In the genomic region with DNA sequence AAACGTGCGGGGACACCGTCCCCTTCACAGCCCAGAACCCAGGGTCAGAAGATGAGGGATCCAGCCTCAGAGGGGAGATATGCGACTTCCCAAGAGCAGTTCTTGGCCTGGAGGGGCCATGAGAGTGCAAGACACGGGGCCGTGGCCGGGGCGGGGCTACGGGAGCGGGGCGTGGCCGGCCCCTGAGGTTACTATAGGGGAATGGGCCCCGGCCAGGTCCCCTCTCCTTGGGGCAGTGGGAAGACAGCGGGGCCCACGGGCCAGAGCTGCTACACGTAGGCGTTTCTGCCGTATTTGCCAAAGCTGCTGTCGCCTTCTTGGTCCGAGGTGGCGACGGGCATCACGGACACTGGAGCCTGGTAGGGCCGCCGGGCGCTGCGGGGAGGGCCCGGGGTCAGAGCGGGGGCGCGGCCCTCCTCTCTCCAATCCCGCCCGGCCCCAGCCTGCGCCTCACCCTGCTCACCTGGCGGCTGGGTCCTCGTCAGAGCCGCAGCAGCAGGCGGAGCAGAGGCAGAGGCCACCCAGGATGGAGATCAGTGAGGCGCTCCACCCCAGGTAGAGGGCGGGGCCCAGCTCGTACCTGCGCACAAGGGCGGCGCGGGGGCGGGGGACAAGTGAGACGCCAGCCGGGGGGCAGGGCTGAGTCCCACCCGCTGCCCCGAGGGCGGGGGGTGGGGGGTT, we compare ENCODE assay signal across 1 cellular context.
TF ChIP-seq lines count a peak whose summit lies in the region.

No MANE protein-coding gene starts in this region.

TF ChIP-seq in WTC11, 78 proteins besides CTCF, POLR2A, EP300 and RAD21:
- TF ChIP-seq HMGXB4 (CRISPR knock-in tag; IDR thresholded peaks at IDR 0.05): 0 out of 2 replicates have a peak, but pooled peaks have one; percentile 52
- 0 out of 2 replicates have a peak, but pooled peaks have one; percentile 28 for TF ChIP-seq CREM (CRISPR knock-in tag; IDR thresholded peaks at IDR 0.05)
- TF ChIP-seq, protein P1, sequence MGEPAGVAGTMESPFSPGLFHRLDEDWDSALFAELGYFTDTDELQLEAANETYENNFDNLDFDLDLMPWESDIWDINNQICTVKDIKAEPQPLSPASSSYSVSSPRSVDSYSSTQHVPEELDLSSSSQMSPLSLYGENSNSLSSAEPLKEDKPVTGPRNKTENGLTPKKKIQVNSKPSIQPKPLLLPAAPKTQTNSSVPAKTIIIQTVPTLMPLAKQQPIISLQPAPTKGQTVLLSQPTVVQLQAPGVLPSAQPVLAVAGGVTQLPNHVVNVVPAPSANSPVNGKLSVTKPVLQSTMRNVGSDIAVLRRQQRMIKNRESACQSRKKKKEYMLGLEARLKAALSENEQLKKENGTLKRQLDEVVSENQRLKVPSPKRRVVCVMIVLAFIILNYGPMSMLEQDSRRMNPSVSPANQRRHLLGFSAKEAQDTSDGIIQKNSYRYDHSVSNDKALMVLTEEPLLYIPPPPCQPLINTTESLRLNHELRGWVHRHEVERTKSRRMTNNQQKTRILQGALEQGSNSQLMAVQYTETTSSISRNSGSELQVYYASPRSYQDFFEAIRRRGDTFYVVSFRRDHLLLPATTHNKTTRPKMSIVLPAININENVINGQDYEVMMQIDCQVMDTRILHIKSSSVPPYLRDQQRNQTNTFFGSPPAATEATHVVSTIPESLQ (CRISPR knock-in tag; IDR thresholded peaks at IDR 0.05): no peak
- TF ChIP-seq ZNF281 (CRISPR knock-in tag; IDR thresholded peaks at IDR 0.05): 0 out of 2 replicates have a peak, but pooled peaks have one; percentile 16
- peak; percentile 71 for TF ChIP-seq SP1 (CRISPR knock-in tag; conservative IDR thresholded peaks at IDR 0.05)
- peak; percentile 74 for TF ChIP-seq ZNF232 (CRISPR knock-in tag; IDR thresholded peaks at IDR 0.05)
- TF ChIP-seq FOXJ3 (CRISPR knock-in tag; IDR thresholded peaks at IDR 0.05; ENCODE audit: borderline replicate concordance): no peak
- TF ChIP-seq TEAD1 (CRISPR knock-in tag; IDR thresholded peaks at IDR 0.05): 0 out of 2 replicates have a peak, but pooled peaks have one; percentile 35
- TF ChIP-seq MAX (CRISPR knock-in tag; IDR thresholded peaks at IDR 0.05): 0 out of 2 replicates have a peak, but pooled peaks have one; percentile 51
- no peak for TF ChIP-seq GTF2I (CRISPR knock-in tag; conservative IDR thresholded peaks at IDR 0.05)
- no peak for TF ChIP-seq NR1H2 (CRISPR knock-in tag; IDR thresholded peaks at IDR 0.05)
- TF ChIP-seq NR2C2 (CRISPR knock-in tag; IDR thresholded peaks at IDR 0.05): no peak
- no peak for TF ChIP-seq MXD4 (CRISPR knock-in tag; IDR thresholded peaks at IDR 0.05; ENCODE audit: borderline replicate concordance)
- TF ChIP-seq, protein P2, sequence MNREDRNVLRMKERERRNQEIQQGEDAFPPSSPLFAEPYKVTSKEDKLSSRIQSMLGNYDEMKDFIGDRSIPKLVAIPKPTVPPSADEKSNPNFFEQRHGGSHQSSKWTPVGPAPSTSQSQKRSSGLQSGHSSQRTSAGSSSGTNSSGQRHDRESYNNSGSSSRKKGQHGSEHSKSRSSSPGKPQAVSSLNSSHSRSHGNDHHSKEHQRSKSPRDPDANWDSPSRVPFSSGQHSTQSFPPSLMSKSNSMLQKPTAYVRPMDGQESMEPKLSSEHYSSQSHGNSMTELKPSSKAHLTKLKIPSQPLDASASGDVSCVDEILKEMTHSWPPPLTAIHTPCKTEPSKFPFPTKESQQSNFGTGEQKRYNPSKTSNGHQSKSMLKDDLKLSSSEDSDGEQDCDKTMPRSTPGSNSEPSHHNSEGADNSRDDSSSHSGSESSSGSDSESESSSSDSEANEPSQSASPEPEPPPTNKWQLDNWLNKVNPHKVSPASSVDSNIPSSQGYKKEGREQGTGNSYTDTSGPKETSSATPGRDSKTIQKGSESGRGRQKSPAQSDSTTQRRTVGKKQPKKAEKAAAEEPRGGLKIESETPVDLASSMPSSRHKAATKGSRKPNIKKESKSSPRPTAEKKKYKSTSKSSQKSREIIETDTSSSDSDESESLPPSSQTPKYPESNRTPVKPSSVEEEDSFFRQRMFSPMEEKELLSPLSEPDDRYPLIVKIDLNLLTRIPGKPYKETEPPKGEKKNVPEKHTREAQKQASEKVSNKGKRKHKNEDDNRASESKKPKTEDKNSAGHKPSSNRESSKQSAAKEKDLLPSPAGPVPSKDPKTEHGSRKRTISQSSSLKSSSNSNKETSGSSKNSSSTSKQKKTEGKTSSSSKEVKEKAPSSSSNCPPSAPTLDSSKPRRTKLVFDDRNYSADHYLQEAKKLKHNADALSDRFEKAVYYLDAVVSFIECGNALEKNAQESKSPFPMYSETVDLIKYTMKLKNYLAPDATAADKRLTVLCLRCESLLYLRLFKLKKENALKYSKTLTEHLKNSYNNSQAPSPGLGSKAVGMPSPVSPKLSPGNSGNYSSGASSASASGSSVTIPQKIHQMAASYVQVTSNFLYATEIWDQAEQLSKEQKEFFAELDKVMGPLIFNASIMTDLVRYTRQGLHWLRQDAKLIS (CRISPR knock-in tag; IDR thresholded peaks at IDR 0.05; ENCODE audit: borderline replicate concordance): no peak
- TF ChIP-seq ETV6 (CRISPR knock-in tag; IDR thresholded peaks at IDR 0.05): peak; percentile 56; the same call in 1 of the 2 replicates
- TF ChIP-seq, protein P3, sequence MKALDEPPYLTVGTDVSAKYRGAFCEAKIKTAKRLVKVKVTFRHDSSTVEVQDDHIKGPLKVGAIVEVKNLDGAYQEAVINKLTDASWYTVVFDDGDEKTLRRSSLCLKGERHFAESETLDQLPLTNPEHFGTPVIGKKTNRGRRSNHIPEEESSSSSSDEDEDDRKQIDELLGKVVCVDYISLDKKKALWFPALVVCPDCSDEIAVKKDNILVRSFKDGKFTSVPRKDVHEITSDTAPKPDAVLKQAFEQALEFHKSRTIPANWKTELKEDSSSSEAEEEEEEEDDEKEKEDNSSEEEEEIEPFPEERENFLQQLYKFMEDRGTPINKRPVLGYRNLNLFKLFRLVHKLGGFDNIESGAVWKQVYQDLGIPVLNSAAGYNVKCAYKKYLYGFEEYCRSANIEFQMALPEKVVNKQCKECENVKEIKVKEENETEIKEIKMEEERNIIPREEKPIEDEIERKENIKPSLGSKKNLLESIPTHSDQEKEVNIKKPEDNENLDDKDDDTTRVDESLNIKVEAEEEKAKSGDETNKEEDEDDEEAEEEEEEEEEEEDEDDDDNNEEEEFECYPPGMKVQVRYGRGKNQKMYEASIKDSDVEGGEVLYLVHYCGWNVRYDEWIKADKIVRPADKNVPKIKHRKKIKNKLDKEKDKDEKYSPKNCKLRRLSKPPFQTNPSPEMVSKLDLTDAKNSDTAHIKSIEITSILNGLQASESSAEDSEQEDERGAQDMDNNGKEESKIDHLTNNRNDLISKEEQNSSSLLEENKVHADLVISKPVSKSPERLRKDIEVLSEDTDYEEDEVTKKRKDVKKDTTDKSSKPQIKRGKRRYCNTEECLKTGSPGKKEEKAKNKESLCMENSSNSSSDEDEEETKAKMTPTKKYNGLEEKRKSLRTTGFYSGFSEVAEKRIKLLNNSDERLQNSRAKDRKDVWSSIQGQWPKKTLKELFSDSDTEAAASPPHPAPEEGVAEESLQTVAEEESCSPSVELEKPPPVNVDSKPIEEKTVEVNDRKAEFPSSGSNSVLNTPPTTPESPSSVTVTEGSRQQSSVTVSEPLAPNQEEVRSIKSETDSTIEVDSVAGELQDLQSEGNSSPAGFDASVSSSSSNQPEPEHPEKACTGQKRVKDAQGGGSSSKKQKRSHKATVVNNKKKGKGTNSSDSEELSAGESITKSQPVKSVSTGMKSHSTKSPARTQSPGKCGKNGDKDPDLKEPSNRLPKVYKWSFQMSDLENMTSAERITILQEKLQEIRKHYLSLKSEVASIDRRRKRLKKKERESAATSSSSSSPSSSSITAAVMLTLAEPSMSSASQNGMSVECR (CRISPR knock-in tag; IDR thresholded peaks at IDR 0.05; ENCODE audit: borderline replicate concordance): peak; percentile 85; the same call in 1 of the 2 replicates
- 0 out of 2 replicates have a peak, but pooled peaks have one; percentile 29 for TF ChIP-seq KAT7 (CRISPR knock-in tag; IDR thresholded peaks at IDR 0.05; ENCODE audit: borderline replicate concordance)
- TF ChIP-seq USF1 (CRISPR knock-in tag; IDR thresholded peaks at IDR 0.05): 0 out of 2 replicates have a peak, but pooled peaks have one; percentile 23
- TF ChIP-seq, protein P4, sequence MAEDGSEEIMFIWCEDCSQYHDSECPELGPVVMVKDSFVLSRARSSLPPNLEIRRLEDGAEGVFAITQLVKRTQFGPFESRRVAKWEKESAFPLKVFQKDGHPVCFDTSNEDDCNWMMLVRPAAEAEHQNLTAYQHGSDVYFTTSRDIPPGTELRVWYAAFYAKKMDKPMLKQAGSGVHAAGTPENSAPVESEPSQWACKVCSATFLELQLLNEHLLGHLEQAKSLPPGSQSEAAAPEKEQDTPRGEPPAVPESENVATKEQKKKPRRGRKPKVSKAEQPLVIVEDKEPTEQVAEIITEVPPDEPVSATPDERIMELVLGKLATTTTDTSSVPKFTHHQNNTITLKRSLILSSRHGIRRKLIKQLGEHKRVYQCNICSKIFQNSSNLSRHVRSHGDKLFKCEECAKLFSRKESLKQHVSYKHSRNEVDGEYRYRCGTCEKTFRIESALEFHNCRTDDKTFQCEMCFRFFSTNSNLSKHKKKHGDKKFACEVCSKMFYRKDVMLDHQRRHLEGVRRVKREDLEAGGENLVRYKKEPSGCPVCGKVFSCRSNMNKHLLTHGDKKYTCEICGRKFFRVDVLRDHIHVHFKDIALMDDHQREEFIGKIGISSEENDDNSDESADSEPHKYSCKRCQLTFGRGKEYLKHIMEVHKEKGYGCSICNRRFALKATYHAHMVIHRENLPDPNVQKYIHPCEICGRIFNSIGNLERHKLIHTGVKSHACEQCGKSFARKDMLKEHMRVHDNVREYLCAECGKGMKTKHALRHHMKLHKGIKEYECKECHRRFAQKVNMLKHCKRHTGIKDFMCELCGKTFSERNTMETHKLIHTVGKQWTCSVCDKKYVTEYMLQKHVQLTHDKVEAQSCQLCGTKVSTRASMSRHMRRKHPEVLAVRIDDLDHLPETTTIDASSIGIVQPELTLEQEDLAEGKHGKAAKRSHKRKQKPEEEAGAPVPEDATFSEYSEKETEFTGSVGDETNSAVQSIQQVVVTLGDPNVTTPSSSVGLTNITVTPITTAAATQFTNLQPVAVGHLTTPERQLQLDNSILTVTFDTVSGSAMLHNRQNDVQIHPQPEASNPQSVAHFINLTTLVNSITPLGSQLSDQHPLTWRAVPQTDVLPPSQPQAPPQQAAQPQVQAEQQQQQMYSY (CRISPR knock-in tag; IDR thresholded peaks at IDR 0.05): no peak
- TF ChIP-seq FOXP1 (CRISPR knock-in tag; IDR thresholded peaks at IDR 0.05; ENCODE audit: borderline replicate concordance): 0 out of 2 replicates have a peak, but pooled peaks have one; percentile 42
